In the genomic region with DNA sequence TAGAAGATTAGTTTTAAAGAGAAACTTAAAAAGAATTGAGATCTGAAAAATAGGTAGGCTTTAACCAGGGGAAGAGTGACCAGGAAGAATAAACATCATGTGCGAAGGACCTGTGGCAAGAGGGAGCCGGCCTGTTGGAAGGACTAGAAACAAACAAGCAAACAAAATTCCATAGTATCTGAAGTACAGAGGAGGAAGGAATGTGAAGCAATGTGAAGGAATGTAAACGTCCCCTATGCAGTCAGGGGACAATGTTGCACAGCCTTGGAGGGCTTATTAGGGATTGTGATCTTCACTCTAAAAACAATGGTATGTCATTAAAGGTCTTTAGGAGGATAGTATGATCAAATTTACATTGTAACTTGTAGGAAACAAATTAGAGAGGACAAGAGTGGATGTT, we compare ENCODE assay signal across 21 cellular contexts.
DNase-seq lines count a peak whose midpoint lies in the region; ATAC-seq and TF ChIP-seq lines count a peak whose summit lies in the region.
"Had no signal": no experiment of that assay in that cellular context is flagged by ENCODE, and none has a peak within 500 bp of the region (broad histone marks: within the 10 kb centered on the region; RNA-seq: fewer than 3 reads in every experiment).

No MANE protein-coding gene starts in this region.

- DNase-seq in CD14-positive monocyte (ENCODE audit: low spot score) = no peak
- DNase-seq in activated CD8-positive, alpha-beta T cell treated with anti-CD3 and anti-CD28 coated beads, Interleukin-2, amount 10 ng/mL, durations not matched to agents 7 days and 5 days = no peak
- DNase-seq in mesendoderm = peak; percentile 34
- no peak for DNase-seq in NCI-H187 treated with DMSO at 0.1 percent for 48 hours (lab: John Stamatoyannopoulos, UW)
- DNase-seq in EL = no peak
- DNase-seq in UCSD-AML1 (lab: John Stamatoyannopoulos, UW; ENCODE audit: unreplicated experiment) = no peak
- DNase-seq: amygdala; central memory CD4-positive, alpha-beta T cell; DMS 273 treated with DMSO at 0.1 percent for 48 hours; effector CD4-positive, alpha-beta T cell; IMR-90; left lung; MG63; NCI-H1436; NCI-H2171; SIG-M5; stimulated activated CD4-positive, alpha-beta T cell treated with anti-CD3 and anti-CD28 coated beads, Interleukin-12 subunit alpha, Interleukin-12 subunit beta, amount 100 ng/mL, for 4 hours had no signal

- H3K9me3 Mint-ChIP-seq in CD14-positive monocyte = peaks cover 0 to 4% (median 0%) of the 10 kb centered on the region in 7 donors
- H3K9me3 Mint-ChIP-seq in activated CD8-positive, alpha-beta T cell treated with anti-CD3 and anti-CD28 coated beads, Interleukin-2, amount 10 ng/mL, durations not matched to agents 7 days and 5 days (ENCODE audit: insufficient read depth) = peaks cover 4% of the 10 kb centered on the region

- H3K27ac ChIP-seq in DOHH2 (ENCODE audit: low read depth, low read length) (peak overlapping the region; percentile 85), mesendoderm (ENCODE audit: low read depth, low read length) (no peak overlapping the region)
- H3K27ac ChIP-seq: esophagus muscularis mucosa, left lung, thoracic aorta had no signal

- H2BK5ac ChIP-seq in mesendoderm (ENCODE audit: low read length) = no peak overlapping the region

- peaks cover 75% of the 10 kb centered on the region for H3K4me1 ChIP-seq in DOHH2 (ENCODE audit: control insufficient read depth, low read length)
- no peaks in the 10 kb centered on the region for H3K4me1 ChIP-seq in mesendoderm (ENCODE audit: control insufficient read depth, low read depth, low read length)

- H4K20me1 ChIP-seq in DOHH2 (ENCODE audit: control insufficient read depth, insufficient read depth, low read depth, low read length) = no peaks in the 10 kb centered on the region

- H2AK5ac ChIP-seq in mesendoderm (ENCODE audit: low read length) = no peak overlapping the region

- intact Hi-C loops in CD14-positive monocyte (cut with micrococcal nuclease) = loop anchor here in 1 of 2 donors (5.0 kb wide), 1 partner anchor 82 kb away; a partner anchor contains a TSS

- H3K56ac ChIP-seq in mesendoderm (ENCODE audit: low read length) = no peak overlapping the region

- no CpG with 5 or more reads among the region's 3 CpGs for WGBS in mesendoderm (ENCODE audit: extremely low coverage, insufficient coverage, low lambda C conversion rate)

- no peak overlapping the region for H2BK15ac ChIP-seq in mesendoderm (replicated peaks; ENCODE audit: low read depth)

- no peaks in the 10 kb centered on the region for H3K27me3 ChIP-seq in DOHH2 (ENCODE audit: control insufficient read depth, low read length)
- H3K27me3 ChIP-seq in mesendoderm (ENCODE audit: insufficient read depth, low read length, poor library complexity) = no peaks in the 10 kb centered on the region
- H3K27me3 ChIP-seq: esophagus muscularis mucosa, left lung, MG63 had no signal

- H3K4me3 Mint-ChIP-seq in CD14-positive monocyte = no peak overlapping the region
- no peak overlapping the region for H3K4me3 Mint-ChIP-seq in activated CD8-positive, alpha-beta T cell treated with anti-CD3 and anti-CD28 coated beads, Interleukin-2, amount 10 ng/mL, durations not matched to agents 7 days and 5 days
- H3K4me3 Mint-ChIP-seq: activated T-helper 1 cell treated with anti-CD3 and anti-CD28 coated beads, Interleukin-12 subunit alpha, Interleukin-12 subunit beta, Interleukin-2, Interleukin-4 antibody, amounts not matched to agents 30 ng/mL and 10 ng/mL and 1 ng/mL, durations not matched to agents 14 hours and 24 hours and 36 hours had no signal

- H4K5ac ChIP-seq in mesendoderm (ENCODE audit: low read length) = no peak overlapping the region

- H3K18ac ChIP-seq in mesendoderm (ENCODE audit: low read length) = no peak overlapping the region

- H3K36me3 ChIP-seq in DOHH2 (ENCODE audit: control insufficient read depth, low read length) (no peaks in the 10 kb centered on the region; the same call in 1 of the 2 replicates), mesendoderm (ENCODE audit: control insufficient read depth, insufficient read depth, low read length) (no peaks in the 10 kb centered on the region)
- H3K36me3 ChIP-seq: esophagus muscularis mucosa, left lung, MG63, thoracic aorta had no signal

- no peaks in the 10 kb centered on the region for H3K9me3 ChIP-seq in DOHH2 (ENCODE audit: control insufficient read depth, insufficient read depth, low read length)
- H3K9me3 ChIP-seq: esophagus muscularis mucosa, left lung, MG63, thoracic aorta had no signal

- no peaks in the 10 kb centered on the region for H3K79me2 ChIP-seq in DOHH2 (ENCODE audit: control insufficient read depth, low read length)
- H3K79me2 ChIP-seq in mesendoderm (ENCODE audit: control insufficient read depth, insufficient read depth, low read length) = no peaks in the 10 kb centered on the region

- POLR2A ChIA-PET in activated CD8-positive, alpha-beta T cell treated with anti-CD3 and anti-CD28 coated beads, Interleukin-2, amount 10 ng/mL, durations not matched to agents 7 days and 5 days (lab: Charles Lee) = no interaction called here

- no peaks in the 10 kb centered on the region for H3K79me1 ChIP-seq in mesendoderm (ENCODE audit: low read length)

- no peak for TF ChIP-seq CTCF in CD14-positive monocyte (IDR thresholded peaks at IDR 0.05)
- no peak for TF ChIP-seq CTCF in DOHH2 (IDR thresholded peaks at IDR 0.05; ENCODE audit: low read depth, low read length, poor library complexity, severe bottlenecking)

- no peak for ATAC-seq in activated CD8-positive, alpha-beta T cell treated with anti-CD3 and anti-CD28 coated beads, Interleukin-2, amount 10 ng/mL, durations not matched to agents 7 days and 5 days

- H3K36me3 Mint-ChIP-seq in CD14-positive monocyte = no peaks in the 10 kb centered on the region
- peaks cover 7% of the 10 kb centered on the region for H3K36me3 Mint-ChIP-seq in activated CD8-positive, alpha-beta T cell treated with anti-CD3 and anti-CD28 coated beads, Interleukin-2, amount 10 ng/mL, durations not matched to agents 7 days and 5 days (ENCODE audit: low read depth)

- H3K4me3 ChIP-seq in DOHH2 (ENCODE audit: low read length) (0 out of 2 replicates have a peak overlapping the region, but pooled peaks have one; percentile 19), mesendoderm (ENCODE audit: low read length) (no peak overlapping the region)
- H3K4me3 ChIP-seq: esophagus muscularis mucosa, left lung, MG63, thoracic aorta had no signal

- peaks cover 11% of the 10 kb centered on the region for H3F3A ChIP-seq in DOHH2 (ENCODE audit: control insufficient read depth, insufficient read depth)

- peak overlapping the region; percentile 73 to 96 (median 82) for H3K27ac Mint-ChIP-seq in CD14-positive monocyte
- H3K27ac Mint-ChIP-seq in activated CD8-positive, alpha-beta T cell treated with anti-CD3 and anti-CD28 coated beads, Interleukin-2, amount 10 ng/mL, durations not matched to agents 7 days and 5 days = peak overlapping the region; percentile 31
- H3K27ac Mint-ChIP-seq: activated T-helper 1 cell treated with anti-CD3 and anti-CD28 coated beads, Interleukin-12 subunit alpha, Interleukin-12 subunit beta, Interleukin-2, Interleukin-4 antibody, amounts not matched to agents 30 ng/mL and 10 ng/mL and 1 ng/mL, durations not matched to agents 14 hours and 24 hours and 36 hours had no signal

- peaks cover 81% of the 10 kb centered on the region for H3K4me1 Mint-ChIP-seq in CD14-positive monocyte
- H3K4me1 Mint-ChIP-seq in activated CD8-positive, alpha-beta T cell treated with anti-CD3 and anti-CD28 coated beads, Interleukin-2, amount 10 ng/mL, durations not matched to agents 7 days and 5 days (ENCODE audit: low read depth) = peaks cover 33% of the 10 kb centered on the region

- no peak overlapping the region for H3K9ac ChIP-seq in mesendoderm (ENCODE audit: low read length)

- H3K4me2 ChIP-seq in DOHH2 (ENCODE audit: low read length) (peak overlapping the region; percentile 89), mesendoderm (ENCODE audit: low read length) (no peak overlapping the region)

- CTCF ChIA-PET in activated CD8-positive, alpha-beta T cell treated with anti-CD3 and anti-CD28 coated beads, Interleukin-2, amount 10 ng/mL, durations not matched to agents 7 days and 5 days (lab: Charles Lee) = no interaction called here

- H3K23ac ChIP-seq in mesendoderm (ENCODE audit: low read length) = no peak overlapping the region

- no peak overlapping the region for H3K4ac ChIP-seq in mesendoderm (ENCODE audit: low read depth, low read length)

- peaks cover 0 to 3% (median 2%) of the 10 kb centered on the region in 3 donors for H3K27me3 Mint-ChIP-seq in CD14-positive monocyte (ENCODE audit: low read depth in 3 of 3)
- H3K27me3 Mint-ChIP-seq in activated CD8-positive, alpha-beta T cell treated with anti-CD3 and anti-CD28 coated beads, Interleukin-2, amount 10 ng/mL, durations not matched to agents 7 days and 5 days (ENCODE audit: low read depth) = peaks cover 3% of the 10 kb centered on the region

- H3K9me2 ChIP-seq in DOHH2 (replicated peaks; ENCODE audit: control insufficient read depth, low read length) = no peaks in the 10 kb centered on the region

- no peak overlapping the region for H2BK120ac ChIP-seq in mesendoderm (ENCODE audit: low read depth, low read length)

- H4K8ac ChIP-seq in mesendoderm (ENCODE audit: low read depth, low read length) = no peak overlapping the region
